ENCODE assay signal across 1 cellular context in genomic region chr1:115632251-115633026, GRCh38.
TF ChIP-seq lines count a peak whose summit lies in the region.

No MANE protein-coding gene starts in this region.

TF ChIP-seq in K562, 482 proteins besides CTCF, POLR2A, EP300 and RAD21:
- TF ChIP-seq ZNF217 (CRISPR knock-in tag; IDR thresholded peaks at IDR 0.05) = no peak
- peak; percentile 19; the same call in 1 of the 2 replicates for TF ChIP-seq RFX1 (IDR thresholded peaks at IDR 0.05)
TF ChIP-seq in K562: peak in this region for 1.
